ENCODE assay signal across 11 cellular contexts in the genomic region with DNA sequence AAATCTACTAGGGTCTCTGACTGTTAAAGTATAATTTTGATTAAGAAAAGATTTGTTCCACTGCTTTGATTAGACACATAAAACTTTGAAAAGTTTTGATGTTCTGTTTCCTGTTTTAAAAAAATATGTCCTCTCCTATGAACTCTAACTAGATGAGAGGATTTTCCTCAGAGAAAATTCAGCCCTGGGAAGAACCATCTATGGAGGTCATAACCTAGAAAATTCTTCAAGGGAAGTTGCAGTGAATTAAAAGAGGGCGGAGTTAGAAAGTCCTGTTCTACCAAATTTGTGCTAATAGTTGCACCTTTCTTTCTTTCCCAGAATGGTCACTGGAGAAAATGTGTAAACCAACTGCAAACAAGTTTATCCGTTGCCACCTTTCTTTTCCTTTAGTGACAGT. TPM values are rescaled to one million over a fixed set of nuclear protein-coding genes. Genes with fewer than 3 reads are reported as not detected.
DNase-seq lines count a peak whose midpoint lies in the region; ATAC-seq, FAIRE-seq and TF ChIP-seq lines count a peak whose summit lies in the region.
"Had no signal": no experiment of that assay in that cellular context is flagged by ENCODE, and none has a peak within 500 bp of the region (broad histone marks: within the 10 kb centered on the region; RNA-seq: fewer than 3 reads in every experiment).

No MANE protein-coding gene starts in this region.

- no peak for TF ChIP-seq POLR2A in endothelial cell of umbilical vein (IDR thresholded peaks at IDR 0.05; ENCODE audit: low read depth, low read length)
- TF ChIP-seq POLR2A in suprapubic skin (IDR thresholded peaks at IDR 0.05): no peak

- dilution Hi-C loops in endothelial cell of umbilical vein (cut with MboI; ENCODE audit: extremely low pct_ligation_motif_present, low sequenced_read_pairs): no loop called here

- WGBS in suprapubic skin: 83% methylated on average over 2 of the region's 2 CpGs

- no peaks in the 10 kb centered on the region for H3K9me3 ChIP-seq in OCI-LY1 (ENCODE audit: low read length)
- H3K9me3 ChIP-seq in endothelial cell of umbilical vein (replicated peaks; ENCODE audit: control insufficient read depth, insufficient read depth, low read length): no peaks in the 10 kb centered on the region
- H3K9me3 ChIP-seq in skeletal muscle satellite cell (replicated peaks; ENCODE audit: low read length): no peaks in the 10 kb centered on the region
- H3K9me3 ChIP-seq in suprapubic skin: no peaks in the 10 kb centered on the region

- peaks cover 55% of the 10 kb centered on the region for H3K4me1 Mint-ChIP-seq in activated CD4-positive, alpha-beta T cell treated with anti-CD3 and anti-CD28 coated beads, Interleukin-2, amount 10 ng/mL, durations not matched to agents 24 days and 14 days

- H4K20me1 ChIP-seq in OCI-LY1 (ENCODE audit: insufficient read depth, low read length): no peaks in the 10 kb centered on the region
- no peaks in the 10 kb centered on the region for H4K20me1 ChIP-seq in endothelial cell of umbilical vein (replicated peaks; ENCODE audit: control insufficient read depth, extremely low read depth, insufficient read depth, low read length)

- H3K9me3 Mint-ChIP-seq in activated CD4-positive, alpha-beta T cell treated with anti-CD3 and anti-CD28 coated beads, Interleukin-2, amount 10 ng/mL, durations not matched to agents 24 days and 14 days: no peaks in the 10 kb centered on the region

- CTCF ChIA-PET in endothelial cell of umbilical vein (lab: Charles Lee): interaction anchor here (1.3 kb wide), 1 partner anchor 997 kb away, joined by 4 read pairs; no protein-coding TSS in a partner anchor

- H3K27ac ChIP-seq in OCI-LY1 (ENCODE audit: low read depth, low read length, poor library complexity, severe bottlenecking) (peak overlapping the region; percentile 28), endothelial cell of umbilical vein (ENCODE audit: insufficient read depth, low read depth, low read length) (peak overlapping the region; percentile 68), suprapubic skin (no peak overlapping the region)

- no peak for FAIRE-seq in endothelial cell of umbilical vein (lab: Jason Lieb, UNC)
- FAIRE-seq: A204.1 had no signal

- DNase-seq in activated CD4-positive, alpha-beta T cell treated with anti-CD3 and anti-CD28 coated beads, Interleukin-2, amount 10 ng/mL, durations not matched to agents 24 days and 14 days: no peak
- no peak for DNase-seq in activated CD4-positive, alpha-beta T cell treated with anti-CD3 and anti-CD28 coated beads, Interleukin-2, amount 50 U/mL, for 4 hours
- DNase-seq in endothelial cell of umbilical vein (ENCODE audit: low read depth, low spot score) (no peak), suprapubic skin (ENCODE audit: low spot score in 2 of 2) (no peak), kidney tubule cell (ENCODE audit: low spot score) (no peak)
- DNase-seq: left cardiac atrium, NCI-H2081 had no signal

- BruUV-seq in endothelial cell of umbilical vein (replicated peaks; lab: Mats Ljungman, UMichigan): no TSS peak

- no peak for TF ChIP-seq CTCF in OCI-LY1 (IDR thresholded peaks at IDR 0.05; ENCODE audit: low read length)
- TF ChIP-seq CTCF in endothelial cell of umbilical vein (IDR thresholded peaks at IDR 0.05; ENCODE audit: extremely low read depth in 1 of 2, insufficient read depth in 1 of 2, low read depth in 1 of 2, low read length in 2 of 2): no peak
- no peak for TF ChIP-seq CTCF in suprapubic skin (IDR thresholded peaks at IDR 0.05)

- H3K36me3 Mint-ChIP-seq in activated CD4-positive, alpha-beta T cell treated with anti-CD3 and anti-CD28 coated beads, Interleukin-2, amount 10 ng/mL, durations not matched to agents 24 days and 14 days (ENCODE audit: low read depth): peaks cover 19% of the 10 kb centered on the region

- no peaks in the 10 kb centered on the region; the same call in 1 of the 2 replicates for H3F3A ChIP-seq in OCI-LY1 (ENCODE audit: insufficient read depth, low read length)

- H3K4me1 ChIP-seq in OCI-LY1 (ENCODE audit: insufficient read depth, low read length, severe bottlenecking): peaks cover 77% of the 10 kb centered on the region
- H3K4me1 ChIP-seq in endothelial cell of umbilical vein (ENCODE audit: control insufficient read depth, extremely low read depth, insufficient read depth, low read length): peaks cover 61% of the 10 kb centered on the region
- peaks cover 43% of the 10 kb centered on the region for H3K4me1 ChIP-seq in skeletal muscle satellite cell (ENCODE audit: control insufficient read depth, insufficient read depth, low read length)
- H3K4me1 ChIP-seq in suprapubic skin: peaks cover 54% of the 10 kb centered on the region

- H3K4me3 ChIP-seq in OCI-LY1 (ENCODE audit: low read depth, low read length, poor library complexity, severe bottlenecking): no peak overlapping the region
- no peak overlapping the region for H3K4me3 ChIP-seq in endothelial cell of umbilical vein (replicated peaks in 1 of 3; ENCODE audit: insufficient read depth in 1 of 3, low read depth in 1 of 3, low read length in 3 of 3)
- H3K4me3 ChIP-seq in skeletal muscle satellite cell (ENCODE audit: low read length): no peak overlapping the region
- H3K4me3 ChIP-seq in suprapubic skin: no peak overlapping the region

- peak overlapping the region; percentile 70 for H3K27ac Mint-ChIP-seq in activated CD4-positive, alpha-beta T cell treated with anti-CD3 and anti-CD28 coated beads, Interleukin-2, amount 10 ng/mL, durations not matched to agents 24 days and 14 days

- POLR2A ChIA-PET in endothelial cell of umbilical vein (lab: Charles Lee): interaction anchor here (1.1 kb wide), 1 partner anchor 27 kb away, joined by 3 read pairs; no protein-coding TSS in a partner anchor

- H3K79me2 ChIP-seq in OCI-LY1 (ENCODE audit: insufficient read depth, low read length): peaks cover 49% of the 10 kb centered on the region
- H3K79me2 ChIP-seq in endothelial cell of umbilical vein (ENCODE audit: control insufficient read depth, insufficient read depth, low read length): peaks cover 24% of the 10 kb centered on the region

- TF ChIP-seq EP300 in suprapubic skin (IDR thresholded peaks at IDR 0.05): no peak

- no peak overlapping the region for H3K9ac ChIP-seq in OCI-LY1 (ENCODE audit: low read length)
- no peak overlapping the region for H3K9ac ChIP-seq in endothelial cell of umbilical vein (replicated peaks; ENCODE audit: extremely low read depth, insufficient read depth, low read length)
- no peak overlapping the region for H3K9ac ChIP-seq in skeletal muscle satellite cell (ENCODE audit: low read depth, low read length)

- H3K27me3 Mint-ChIP-seq in activated CD4-positive, alpha-beta T cell treated with anti-CD3 and anti-CD28 coated beads, Interleukin-2, amount 10 ng/mL, durations not matched to agents 24 days and 14 days: no peaks in the 10 kb centered on the region

- no peaks in the 10 kb centered on the region for H3K9me2 ChIP-seq in OCI-LY1 (ENCODE audit: low read depth, low read length)

- H3K9me1 ChIP-seq in endothelial cell of umbilical vein (replicated peaks; ENCODE audit: control insufficient read depth, extremely low read depth, insufficient read depth, low read length): no peaks in the 10 kb centered on the region

- H3K36me3 ChIP-seq in OCI-LY1 (ENCODE audit: insufficient read depth, low read length) (no peaks in the 10 kb centered on the region), endothelial cell of umbilical vein (ENCODE audit: control insufficient read depth in 2 of 2, extremely low read depth in 1 of 2, insufficient read depth in 2 of 2, low read length in 2 of 2) (peaks cover 0 to 3% of the 10 kb centered on the region in 2 experiments), skeletal muscle satellite cell (ENCODE audit: insufficient read depth, low read length) (no peaks in the 10 kb centered on the region), suprapubic skin (no peaks in the 10 kb centered on the region)

- H2AFZ ChIP-seq in OCI-LY1 (ENCODE audit: low read length) (no peak overlapping the region), endothelial cell of umbilical vein (ENCODE audit: low read depth, low read length) (peak overlapping the region; percentile 50)

- H3K4me2 ChIP-seq in OCI-LY1 (ENCODE audit: low read length) (peak overlapping the region; percentile 21; the same call in 1 of the 2 replicates), endothelial cell of umbilical vein (ENCODE audit: insufficient read depth, low read length) (peak overlapping the region; percentile 53), skeletal muscle satellite cell (ENCODE audit: low read length) (peak overlapping the region; percentile 34)

- intact Hi-C loops in activated CD4-positive, alpha-beta T cell treated with anti-CD3 and anti-CD28 coated beads, Interleukin-2, amount 10 ng/mL, durations not matched to agents 24 days and 14 days (cut with micrococcal nuclease): loop anchor here (1.0 kb wide), 1 partner anchor 8 kb away; no protein-coding TSS in a partner anchor
- intact Hi-C loops in endothelial cell of umbilical vein (cut with micrococcal nuclease): no loop called here

- H3K27me3 ChIP-seq in OCI-LY1 (ENCODE audit: insufficient read depth, low read length): no peaks in the 10 kb centered on the region
- no peaks in the 10 kb centered on the region for H3K27me3 ChIP-seq in endothelial cell of umbilical vein (ENCODE audit: control insufficient read depth in 2 of 2, insufficient read depth in 2 of 2, low read length in 2 of 2)
- no peaks in the 10 kb centered on the region for H3K27me3 ChIP-seq in skeletal muscle satellite cell (ENCODE audit: control insufficient read depth, insufficient read depth, low read length)
- H3K27me3 ChIP-seq in suprapubic skin: no peaks in the 10 kb centered on the region

- peak overlapping the region; percentile 53 for H3K4me3 Mint-ChIP-seq in activated CD4-positive, alpha-beta T cell treated with anti-CD3 and anti-CD28 coated beads, Interleukin-2, amount 10 ng/mL, durations not matched to agents 24 days and 14 days

- ATAC-seq in HG02938 (IDR thresholded peaks at IDR 0.05; ENCODE audit: unreplicated experiment): no peak

TF ChIP-seq in endothelial cell of umbilical vein, 7 proteins besides CTCF, POLR2A, EP300 and RAD21 (continues in another document):
- no peak for TF ChIP-seq FOS (IDR thresholded peaks at IDR 0.05; ENCODE audit: borderline replicate concordance, insufficient read depth, low read length)
- no peak for TF ChIP-seq GATA2 (IDR thresholded peaks at IDR 0.05; ENCODE audit: insufficient read depth, insufficient read length, low read depth, low read length)

RNA-seq across cellular contexts. Expression of gene PIK3R1, which starts 27.7 kb away (rescaled TPM):
- 35.2 and 38.6 TPM in 2 replicates for total RNA-seq in activated CD4-positive, alpha-beta T cell treated with anti-CD3 and anti-CD28 coated beads, Interleukin-2, amount 10 ng/mL, durations not matched to agents 24 days and 14 days
- total RNA-seq in endothelial cell of umbilical vein (27.5 and 30.0 TPM in 2 replicates), suprapubic skin (100 to 1,000 TPM in 3 of 4 donors, 10 to 100 TPM in 1; 96.5 to 257 (median 181) TPM)
- 2.0 and 2.8 TPM in 2 replicates for polyA plus RNA-seq in endothelial cell of umbilical vein
- polyA plus RNA-seq in endothelial cell of umbilical vein (2011; cell fraction: cytosol; rRNA removed): 2.7 and 2.8 TPM in 2 replicates
- polyA plus RNA-seq in endothelial cell of umbilical vein (2011; cell fraction: nucleus; rRNA removed): 8.8 and 10.5 TPM in 2 replicates
- polyA plus RNA-seq in endothelial cell of umbilical vein (2012): 5.6 and 8.2 TPM in 2 replicates
- polyA minus RNA-seq in endothelial cell of umbilical vein: 10.1 and 24.5 TPM in 2 replicates
- 0.41 TPM for polyA minus RNA-seq in endothelial cell of umbilical vein (2011; cell fraction: cytosol; rRNA and poly(A)+ RNA removed)
- polyA minus RNA-seq in endothelial cell of umbilical vein (2011; cell fraction: nucleus; rRNA and poly(A)+ RNA removed): 20.3 and 35.7 TPM in 2 replicates
- total RNA-seq in skeletal muscle satellite cell (2012; rRNA removed): 27.3 and 40.8 TPM in 2 replicates
